ENCODE assay signal across 10 cellular contexts in genomic region chr22:18972029-18972428, GRCh38. TPM values are rescaled to one million over a fixed set of nuclear protein-coding genes. Genes with fewer than 3 reads are reported as not detected.
A peak's percentile ranks its signal among the peaks of the same experiment; 100 is the strongest.
DNase-seq lines count a peak whose midpoint lies in the region; ATAC-seq and TF ChIP-seq lines count a peak whose summit lies in the region.
"Not testable (repeated sequence)": the region's sequence is repeated elsewhere in the genome, so short reads cannot be mapped to it uniquely, and the experiment has no call there.
"Had no signal": no experiment of that assay in that cellular context is flagged by ENCODE, and none has a peak within 500 bp of the region (broad histone marks: within the 10 kb centered on the region; RNA-seq: fewer than 3 reads in every experiment).

No MANE protein-coding gene starts in this region.

- H3K9ac ChIP-seq in neural progenitor cell, result not testable (repeated sequence)

- H3K27ac Mint-ChIP-seq in CD8-positive, alpha-beta memory T cell; T-helper 17 cell; activated naive CD4-positive, alpha-beta T cell treated with anti-CD3 and anti-CD28 coated beads, Interleukin-2, amount 50 U/mL, for 24 hours; MCF 10A (ENCODE audit: low read depth, unreplicated experiment); glutamatergic neuron (ENCODE audit: unreplicated experiment); naive thymus-derived CD4-positive, alpha-beta T cell; neural progenitor cell; type B pancreatic cell: not testable (repeated sequence)

- not testable (repeated sequence) for ATAC-seq in T-helper 17 cell; naive thymus-derived CD4-positive, alpha-beta T cell

- DNase-seq in CD8-positive, alpha-beta memory T cell, result peak in 1 of 5 donors; percentile 18
- not testable (repeated sequence) for DNase-seq in T-helper 17 cell; MCF 10A (ENCODE audit: unreplicated experiment); glutamatergic neuron; naive thymus-derived CD4-positive, alpha-beta T cell; neural progenitor cell (ENCODE audit: low spot score); type B pancreatic cell (ENCODE audit: extremely low spot score, unreplicated experiment)

- H3K4me2 ChIP-seq in neural progenitor cell, result not testable (repeated sequence)

- H3K9me3 ChIP-seq in CD8-positive, alpha-beta memory T cell (ENCODE audit: low read length); T-helper 17 cell (ENCODE audit: control insufficient read depth, low read length, poor library complexity, severe bottlenecking); naive thymus-derived CD4-positive, alpha-beta T cell (ENCODE audit: control insufficient read depth in 2 of 3, low read length in 3 of 3); neural progenitor cell (ENCODE audit: low read depth): not testable (repeated sequence)

- CTCF ChIA-PET in CD8-positive, alpha-beta memory T cell (lab: Charles Lee); MCF 10A (lab: Yijun Ruan, JAX); naive thymus-derived CD4-positive, alpha-beta T cell (lab: Charles Lee): not testable (repeated sequence)

- H3K9me3 Mint-ChIP-seq in CD8-positive, alpha-beta memory T cell; activated naive CD4-positive, alpha-beta T cell treated with anti-CD3 and anti-CD28 coated beads, Interleukin-2, amount 50 U/mL, for 24 hours; MCF 10A (ENCODE audit: unreplicated experiment); glutamatergic neuron (ENCODE audit: unreplicated experiment); naive thymus-derived CD4-positive, alpha-beta T cell; neural progenitor cell; type B pancreatic cell: not testable (repeated sequence)

- peaks cover 13% of the 10 kb centered on the region for H4K20me1 ChIP-seq in neural progenitor cell (ENCODE audit: low read depth)

- H3K27me3 ChIP-seq in CD8-positive, alpha-beta memory T cell (ENCODE audit: insufficient read depth, low read length, poor library complexity, severe bottlenecking); naive thymus-derived CD4-positive, alpha-beta T cell (ENCODE audit: control insufficient read depth in 2 of 2, insufficient read depth in 2 of 2, low read length in 2 of 2); neural progenitor cell: not testable (repeated sequence)

- not testable (repeated sequence) for H2AFZ ChIP-seq in neural progenitor cell (replicated peaks)

- not testable (repeated sequence) for TF ChIP-seq CTCF in MCF 10A (IDR thresholded peaks at IDR 0.05; ENCODE audit: unreplicated experiment); glutamatergic neuron (IDR thresholded peaks at IDR 0.05; ENCODE audit: partially characterized antibody, unreplicated experiment); neural progenitor cell (IDR thresholded peaks at IDR 0.05); type B pancreatic cell (conservative IDR thresholded peaks at IDR 0.05)

- H3K36me3 Mint-ChIP-seq in CD8-positive, alpha-beta memory T cell; T-helper 17 cell (ENCODE audit: low read depth); activated naive CD4-positive, alpha-beta T cell treated with anti-CD3 and anti-CD28 coated beads, Interleukin-2, amount 50 U/mL, for 24 hours; MCF 10A (ENCODE audit: insufficient read depth, unreplicated experiment); glutamatergic neuron (ENCODE audit: unreplicated experiment); naive thymus-derived CD4-positive, alpha-beta T cell; neural progenitor cell; type B pancreatic cell: not testable (repeated sequence)

- not testable (repeated sequence) for H3K4me1 Mint-ChIP-seq in CD8-positive, alpha-beta memory T cell; T-helper 17 cell; activated naive CD4-positive, alpha-beta T cell treated with anti-CD3 and anti-CD28 coated beads, Interleukin-2, amount 50 U/mL, for 24 hours; MCF 10A (ENCODE audit: insufficient read depth, unreplicated experiment); naive thymus-derived CD4-positive, alpha-beta T cell; type B pancreatic cell (ENCODE audit: unreplicated experiment)
- H3K4me1 Mint-ChIP-seq in glutamatergic neuron (ENCODE audit: low read depth, unreplicated experiment) (peaks cover 13% of the 10 kb centered on the region), neural progenitor cell (peaks cover 17% of the 10 kb centered on the region)

- not testable (repeated sequence) for H3K79me2 ChIP-seq in neural progenitor cell (ENCODE audit: low read depth)

- H3K4me3 ChIP-seq in CD8-positive, alpha-beta memory T cell (ENCODE audit: low read length); naive thymus-derived CD4-positive, alpha-beta T cell (ENCODE audit: low read length); neural progenitor cell: not testable (repeated sequence)

- BruUV-seq in MCF 10A (replicated peaks; lab: Mats Ljungman, UMichigan), result not testable (repeated sequence)

- POLR2A ChIA-PET in CD8-positive, alpha-beta memory T cell (lab: Charles Lee); MCF 10A (lab: Yijun Ruan, JAX); naive thymus-derived CD4-positive, alpha-beta T cell (lab: Charles Lee): not testable (repeated sequence)

- not testable (repeated sequence) for H3K27ac ChIP-seq in CD8-positive, alpha-beta memory T cell (ENCODE audit: low read depth, low read length); naive thymus-derived CD4-positive, alpha-beta T cell (ENCODE audit: low read depth, low read length); neural progenitor cell

- intact Hi-C loops in MCF 10A (cut with micrococcal nuclease); naive thymus-derived CD4-positive, alpha-beta T cell (cut with micrococcal nuclease): not testable (repeated sequence)

- H3K4me3 Mint-ChIP-seq in CD8-positive, alpha-beta memory T cell, result peak overlapping the region in 4 of 7 donors; percentile 32 to 67 (median 39)
- H3K4me3 Mint-ChIP-seq in T-helper 17 cell, result peak overlapping the region; percentile 61
- peak overlapping the region; percentile 62 for H3K4me3 Mint-ChIP-seq in activated naive CD4-positive, alpha-beta T cell treated with anti-CD3 and anti-CD28 coated beads, Interleukin-2, amount 50 U/mL, for 24 hours
- H3K4me3 Mint-ChIP-seq in MCF 10A (ENCODE audit: unreplicated experiment), result peak overlapping the region; percentile 54
- peak overlapping the region; percentile 61 for H3K4me3 Mint-ChIP-seq in glutamatergic neuron (ENCODE audit: unreplicated experiment)
- H3K4me3 Mint-ChIP-seq in naive thymus-derived CD4-positive, alpha-beta T cell, result peak overlapping the region in 7 of 10 donors; percentile 56 to 75 (median 66)
- peak overlapping the region; percentile 85 for H3K4me3 Mint-ChIP-seq in neural progenitor cell
- peak overlapping the region; percentile 84 for H3K4me3 Mint-ChIP-seq in type B pancreatic cell

- not testable (repeated sequence) for H3K4me1 ChIP-seq in CD8-positive, alpha-beta memory T cell (ENCODE audit: insufficient read depth, low read length); naive thymus-derived CD4-positive, alpha-beta T cell (ENCODE audit: control insufficient read depth in 2 of 2, insufficient read depth in 2 of 2, low read length in 2 of 2); neural progenitor cell

- H3K36me3 ChIP-seq in CD8-positive, alpha-beta memory T cell (ENCODE audit: insufficient read depth, low read length); naive thymus-derived CD4-positive, alpha-beta T cell (ENCODE audit: control insufficient read depth in 2 of 3, insufficient read depth in 3 of 3, low read length in 3 of 3); neural progenitor cell: not testable (repeated sequence)

- not testable (repeated sequence) for H3F3A ChIP-seq in neural progenitor cell (ENCODE audit: low read depth)

- peaks cover 11 to 26% of the 10 kb centered on the region in 2 donors for H3K27me3 Mint-ChIP-seq in CD8-positive, alpha-beta memory T cell
- peaks cover 32% of the 10 kb centered on the region for H3K27me3 Mint-ChIP-seq in T-helper 17 cell
- H3K27me3 Mint-ChIP-seq in activated naive CD4-positive, alpha-beta T cell treated with anti-CD3 and anti-CD28 coated beads, Interleukin-2, amount 50 U/mL, for 24 hours; MCF 10A (ENCODE audit: insufficient read depth, unreplicated experiment); glutamatergic neuron (ENCODE audit: unreplicated experiment); neural progenitor cell (ENCODE audit: insufficient read depth, low read depth); type B pancreatic cell: not testable (repeated sequence)
- H3K27me3 Mint-ChIP-seq in naive thymus-derived CD4-positive, alpha-beta T cell, result peaks cover 0 to 16% (median 10%) of the 10 kb centered on the region in 5 donors

RNA-seq across cellular contexts. Expression of gene PRODH, which starts 35.9 kb away (rescaled TPM):
- total RNA-seq in CD8-positive, alpha-beta memory T cell, result under 1 TPM; 0.24 to 0.46 TPM
- polyA plus RNA-seq in CD8-positive, alpha-beta memory T cell, result 0.05 TPM
- not detected for total RNA-seq in T-helper 17 cell
- total RNA-seq in MCF 10A (2022), result 6.0 and 8.4 TPM in 2 replicates
- total RNA-seq in glutamatergic neuron (ENCODE audit: unreplicated experiment), result 4.0 TPM
- total RNA-seq in naive thymus-derived CD4-positive, alpha-beta T cell, result under 1 TPM in 4 of 5 experiments, not detected in 1; 0.08 to 0.51 (median 0.28) TPM
- polyA plus RNA-seq in naive thymus-derived CD4-positive, alpha-beta T cell, result under 1 TPM in 1 of 2 donors, not detected in 1; 0.04 TPM
- total RNA-seq in neural progenitor cell (ENCODE audit: low replicate concordance), result 9.3 and 18.8 TPM in 2 replicates
- 16.1 and 19.0 TPM in 2 replicates for total RNA-seq in type B pancreatic cell (ENCODE audit: low replicate concordance)
- total RNA-seq: CD4-positive, alpha-beta T cell; HFFc6 had no signal
